In genomic region chr9:2242778-2243395, GRCh38 we compare ENCODE assay signal across 8 cellular contexts.
DNase-seq lines count a peak whose midpoint lies in the region; ATAC-seq and TF ChIP-seq lines count a peak whose summit lies in the region.

No MANE protein-coding gene starts in this region.

- no peak overlapping the region for H3K27ac ChIP-seq in thoracic aorta

- peak overlapping the region; percentile 85 to 88 for H3K4me3 Mint-ChIP-seq in activated T-cell treated with anti-CD3 and anti-CD28 coated beads, Interleukin-2, amount 50 U/mL, for 72 hours

- no peaks in the 10 kb centered on the region for H3K9me3 ChIP-seq in thoracic aorta

- no peak for ATAC-seq in activated T-cell treated with anti-CD3 and anti-CD28 coated beads, Interleukin-2, amount 50 U/mL, for 72 hours (replicated peaks in 1 of 2)
- ATAC-seq in thoracic aorta (ENCODE audit: insufficient number of reproducible peaks, low FRiP score, low read depth) (no peak), GM18517 (IDR thresholded peaks at IDR 0.05; ENCODE audit: unreplicated experiment) (no peak)

- TF ChIP-seq CTCF in astrocyte of the cerebellum (IDR thresholded peaks at IDR 0.05; ENCODE audit: low read depth, low read length, missing control alignments) (no peak), kidney epithelial cell (IDR thresholded peaks at IDR 0.05; ENCODE audit: insufficient read depth, low read length, poor library complexity, severe bottlenecking) (no peak), thoracic aorta (IDR thresholded peaks at IDR 0.05) (no peak)

- peaks cover 0 to 2% of the 10 kb centered on the region in 2 donors for H3K36me3 Mint-ChIP-seq in activated T-cell treated with anti-CD3 and anti-CD28 coated beads, Interleukin-2, amount 50 U/mL, for 72 hours (ENCODE audit: insufficient read depth in 2 of 2)

- H3K4me3 ChIP-seq in astrocyte of the cerebellum (ENCODE audit: low read depth, low read length) (peak overlapping the region; percentile 30), kidney epithelial cell (ENCODE audit: low read depth, low read length) (peak overlapping the region; percentile 36), thoracic aorta (peak overlapping the region; percentile 72)

- H3K27ac Mint-ChIP-seq in activated T-cell treated with anti-CD3 and anti-CD28 coated beads, Interleukin-2, amount 50 U/mL, for 72 hours = no peak overlapping the region

- H3K4me1 ChIP-seq in thoracic aorta (ENCODE audit: control insufficient read depth in 1 of 2, low read depth in 2 of 2) = peaks cover 0 to 17% of the 10 kb centered on the region in 2 donors

- H3K27me3 Mint-ChIP-seq in activated T-cell treated with anti-CD3 and anti-CD28 coated beads, Interleukin-2, amount 50 U/mL, for 72 hours (ENCODE audit: low read depth) = peaks cover 34% of the 10 kb centered on the region

- peaks cover 0 to 2% of the 10 kb centered on the region in 2 donors for H3K9me3 Mint-ChIP-seq in activated T-cell treated with anti-CD3 and anti-CD28 coated beads, Interleukin-2, amount 50 U/mL, for 72 hours

- H3K27me3 ChIP-seq in kidney epithelial cell (ENCODE audit: control insufficient read depth, insufficient read depth, low read length) (no peaks in the 10 kb centered on the region), thoracic aorta (replicated peaks; ENCODE audit: insufficient read depth) (no peaks in the 10 kb centered on the region)

- in situ Hi-C loops in astrocyte of the cerebellum (cut with HindIII; ENCODE audit: low sequenced_read_pairs) = no loop called here

- peaks cover 19% of the 10 kb centered on the region for H3K4me1 Mint-ChIP-seq in activated T-cell treated with anti-CD3 and anti-CD28 coated beads, Interleukin-2, amount 50 U/mL, for 72 hours (ENCODE audit: low read depth)

- no peak for DNase-seq in activated T-cell treated with anti-CD3 and anti-CD28 coated beads, Interleukin-2, amount 50 U/mL, for 72 hours
- DNase-seq in activated T-cell treated with anti-CD3 and anti-CD28 coated beads, Interleukin-2, amount 50 U/mL, for 48 hours = no peak
- DNase-seq in astrocyte of the cerebellum (ENCODE audit: low read depth) (no peak), kidney epithelial cell (ENCODE audit: low read depth) (no peak), thoracic aorta (ENCODE audit: low spot score) (no peak), activated gamma-delta T cell (lab: John Stamatoyannopoulos, UW) (no peak), NOMO-1 treated with dmso at 0.1 percent for 144 hours (lab: John Stamatoyannopoulos, UW; ENCODE audit: unreplicated experiment) (no peak)

- no peaks in the 10 kb centered on the region for H3K36me3 ChIP-seq in kidney epithelial cell (ENCODE audit: control insufficient read depth, insufficient read depth, low read length)
- H3K36me3 ChIP-seq in thoracic aorta = no peaks in the 10 kb centered on the region
